1 cellular context compared by ENCODE assay signal in genomic region chr11:71930556-71931244, GRCh38.
TF ChIP-seq lines count a peak whose summit lies in the region.

No MANE protein-coding gene starts in this region.

TF ChIP-seq in WTC11, 78 proteins besides CTCF, POLR2A, EP300 and RAD21 (continued from another document):
- TF ChIP-seq, protein P1, sequence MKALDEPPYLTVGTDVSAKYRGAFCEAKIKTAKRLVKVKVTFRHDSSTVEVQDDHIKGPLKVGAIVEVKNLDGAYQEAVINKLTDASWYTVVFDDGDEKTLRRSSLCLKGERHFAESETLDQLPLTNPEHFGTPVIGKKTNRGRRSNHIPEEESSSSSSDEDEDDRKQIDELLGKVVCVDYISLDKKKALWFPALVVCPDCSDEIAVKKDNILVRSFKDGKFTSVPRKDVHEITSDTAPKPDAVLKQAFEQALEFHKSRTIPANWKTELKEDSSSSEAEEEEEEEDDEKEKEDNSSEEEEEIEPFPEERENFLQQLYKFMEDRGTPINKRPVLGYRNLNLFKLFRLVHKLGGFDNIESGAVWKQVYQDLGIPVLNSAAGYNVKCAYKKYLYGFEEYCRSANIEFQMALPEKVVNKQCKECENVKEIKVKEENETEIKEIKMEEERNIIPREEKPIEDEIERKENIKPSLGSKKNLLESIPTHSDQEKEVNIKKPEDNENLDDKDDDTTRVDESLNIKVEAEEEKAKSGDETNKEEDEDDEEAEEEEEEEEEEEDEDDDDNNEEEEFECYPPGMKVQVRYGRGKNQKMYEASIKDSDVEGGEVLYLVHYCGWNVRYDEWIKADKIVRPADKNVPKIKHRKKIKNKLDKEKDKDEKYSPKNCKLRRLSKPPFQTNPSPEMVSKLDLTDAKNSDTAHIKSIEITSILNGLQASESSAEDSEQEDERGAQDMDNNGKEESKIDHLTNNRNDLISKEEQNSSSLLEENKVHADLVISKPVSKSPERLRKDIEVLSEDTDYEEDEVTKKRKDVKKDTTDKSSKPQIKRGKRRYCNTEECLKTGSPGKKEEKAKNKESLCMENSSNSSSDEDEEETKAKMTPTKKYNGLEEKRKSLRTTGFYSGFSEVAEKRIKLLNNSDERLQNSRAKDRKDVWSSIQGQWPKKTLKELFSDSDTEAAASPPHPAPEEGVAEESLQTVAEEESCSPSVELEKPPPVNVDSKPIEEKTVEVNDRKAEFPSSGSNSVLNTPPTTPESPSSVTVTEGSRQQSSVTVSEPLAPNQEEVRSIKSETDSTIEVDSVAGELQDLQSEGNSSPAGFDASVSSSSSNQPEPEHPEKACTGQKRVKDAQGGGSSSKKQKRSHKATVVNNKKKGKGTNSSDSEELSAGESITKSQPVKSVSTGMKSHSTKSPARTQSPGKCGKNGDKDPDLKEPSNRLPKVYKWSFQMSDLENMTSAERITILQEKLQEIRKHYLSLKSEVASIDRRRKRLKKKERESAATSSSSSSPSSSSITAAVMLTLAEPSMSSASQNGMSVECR (CRISPR knock-in tag; IDR thresholded peaks at IDR 0.05; ENCODE audit: borderline replicate concordance) = no peak
- TF ChIP-seq EMX1 (CRISPR knock-in tag; IDR thresholded peaks at IDR 0.05) (no peak), ZNF263 (CRISPR knock-in tag; IDR thresholded peaks at IDR 0.05; ENCODE audit: low read depth) (no peak), OVOL2 (CRISPR knock-in tag; IDR thresholded peaks at IDR 0.05; ENCODE audit: borderline replicate concordance) (no peak), AR (CRISPR knock-in tag; IDR thresholded peaks at IDR 0.05) (no peak)
TF ChIP-seq in WTC11: peak in this region for 0.
